In the genomic region with DNA sequence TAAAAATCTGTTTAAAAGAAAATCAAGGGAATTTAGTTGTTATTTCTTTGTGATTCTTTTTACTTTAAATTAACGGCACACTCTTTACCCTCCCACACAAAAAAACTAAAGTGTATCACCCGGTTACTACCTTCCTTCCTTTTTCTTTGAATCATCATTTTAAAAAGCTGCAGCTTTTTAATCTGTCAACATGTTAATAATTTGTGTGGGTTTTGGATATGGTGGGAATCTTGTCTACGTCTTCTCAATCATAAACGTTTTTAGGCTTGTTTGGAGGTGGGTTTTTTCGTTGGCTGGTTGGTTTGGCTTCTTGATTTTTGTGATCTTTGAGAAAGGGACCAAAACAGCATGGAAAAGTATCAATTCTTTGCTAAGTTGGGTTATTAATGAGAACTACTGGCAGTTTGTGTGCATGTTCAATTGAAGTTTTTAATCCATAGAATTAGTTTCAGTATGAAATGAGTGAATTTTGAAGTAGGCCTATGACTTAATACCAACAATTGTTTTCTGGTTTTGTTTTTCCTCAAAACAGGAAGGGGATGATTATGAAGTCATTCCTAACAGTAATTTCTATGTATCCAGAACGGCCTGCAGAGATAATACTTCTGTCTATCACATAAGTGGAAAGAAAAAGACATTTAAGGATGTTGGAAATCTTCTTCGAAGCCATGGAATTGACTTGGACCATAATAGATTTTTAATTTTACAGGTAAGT, we compare ENCODE assay signal across 9 cellular contexts. TPM values are rescaled to one million over a fixed set of nuclear protein-coding genes. Genes with fewer than 3 reads are reported as not detected.
DNase-seq lines count a peak whose midpoint lies in the region; ATAC-seq and TF ChIP-seq lines count a peak whose summit lies in the region.
"Had no signal": no experiment of that assay in that cellular context is flagged by ENCODE, and none has a peak within 500 bp of the region (broad histone marks: within the 10 kb centered on the region; RNA-seq: fewer than 3 reads in every experiment).

No MANE protein-coding gene starts in this region.

- H3K4me1 Mint-ChIP-seq in activated naive CD8-positive, alpha-beta T cell treated with anti-CD3 and anti-CD28 coated beads, Interleukin-2, amount 10 ng/mL, durations not matched to agents 7 days and 5 days, result peaks cover 27% of the 10 kb centered on the region

- peaks cover 0 to 2% of the 10 kb centered on the region in 2 donors for H3K36me3 ChIP-seq in body of pancreas (replicated peaks in 1 of 2; ENCODE audit: insufficient read depth in 1 of 2, low read depth in 2 of 2)

- no peaks in the 10 kb centered on the region for H3K27me3 Mint-ChIP-seq in activated naive CD8-positive, alpha-beta T cell treated with anti-CD3 and anti-CD28 coated beads, Interleukin-2, amount 10 ng/mL, durations not matched to agents 7 days and 5 days

- no peak for DNase-seq in AG04450 (ENCODE audit: low read depth, low spot score)
- DNase-seq in HFF-Myc (ENCODE audit: extremely low read depth, low read depth), result no peak
- DNase-seq in activated naive CD8-positive, alpha-beta T cell treated with anti-CD3 and anti-CD28 coated beads, Interleukin-2, amount 10 ng/mL, durations not matched to agents 7 days and 5 days, result no peak
- peak; percentile 61 to 64 for DNase-seq in lung microvascular endothelial cell (ENCODE audit: low read depth in 2 of 2)
- DNase-seq in body of pancreas, result no peak
- DNase-seq in NCI-H2227 (lab: John Stamatoyannopoulos, UW; ENCODE audit: unreplicated experiment), result no peak
- DNase-seq in Right ventricle myocardium inferior (ENCODE audit: missing footprints), result no peak
- DNase-seq: caudate nucleus had no signal

- H3K9me3 Mint-ChIP-seq in activated naive CD8-positive, alpha-beta T cell treated with anti-CD3 and anti-CD28 coated beads, Interleukin-2, amount 10 ng/mL, durations not matched to agents 7 days and 5 days, result no peaks in the 10 kb centered on the region

- H3K27ac Mint-ChIP-seq in activated naive CD8-positive, alpha-beta T cell treated with anti-CD3 and anti-CD28 coated beads, Interleukin-2, amount 10 ng/mL, durations not matched to agents 7 days and 5 days, result peak overlapping the region; percentile 75

- peaks cover 50% of the 10 kb centered on the region for H3K36me3 Mint-ChIP-seq in activated naive CD8-positive, alpha-beta T cell treated with anti-CD3 and anti-CD28 coated beads, Interleukin-2, amount 10 ng/mL, durations not matched to agents 7 days and 5 days

- no peaks in the 10 kb centered on the region for H3K27me3 ChIP-seq in AG04450 (ENCODE audit: control insufficient read depth, insufficient read depth, low read length)
- H3K27me3 ChIP-seq in body of pancreas, result no peaks in the 10 kb centered on the region

- H3K4me1 ChIP-seq in body of pancreas, result peaks cover 8% of the 10 kb centered on the region

- CTCF ChIA-PET in AG04450 (lab: Charles Lee), result interaction anchor here (1.1 to 2.3 kb wide), 3 partner anchors 9 to 241 kb away, joined by 3 to 20 read pairs (median 4); no protein-coding TSS in a partner anchor

- POLR2A ChIA-PET in AG04450 (lab: Yijun Ruan, JAX), result no interaction called here
- POLR2A ChIA-PET in activated naive CD8-positive, alpha-beta T cell treated with anti-CD3 and anti-CD28 coated beads, Interleukin-2, amount 10 ng/mL, durations not matched to agents 7 days and 5 days (lab: Charles Lee), result interaction anchor here (2.9 kb wide), 1 partner anchor 45 kb away, joined by 39 read pairs; a partner anchor contains a TSS

- no peak for TF ChIP-seq CTCF in AG04450 (IDR thresholded peaks at IDR 0.05; ENCODE audit: low read depth, low read length)
- TF ChIP-seq CTCF in HFF-Myc (IDR thresholded peaks at IDR 0.05; ENCODE audit: low read depth, low read length, missing control alignments), result no peak
- TF ChIP-seq CTCF in body of pancreas (IDR thresholded peaks at IDR 0.05), result no peak

- 60 to 72% methylated on average over 7 of the region's 7 CpGs for WGBS in body of pancreas, 2 donors

- H3K27ac ChIP-seq in AG04450 (ENCODE audit: low read depth, low read length) (no peak overlapping the region), body of pancreas (no peak overlapping the region)

- TF ChIP-seq POLR2A in body of pancreas (IDR thresholded peaks at IDR 0.05), result no peak

- ATAC-seq in activated naive CD8-positive, alpha-beta T cell treated with anti-CD3 and anti-CD28 coated beads, Interleukin-2, amount 10 ng/mL, durations not matched to agents 7 days and 5 days (ENCODE audit: low read depth), result no peak
- ATAC-seq in body of pancreas (no peak), HG03439 (IDR thresholded peaks at IDR 0.05; ENCODE audit: unreplicated experiment) (no peak), Right ventricle myocardium inferior (no peak)

- H3K4me3 Mint-ChIP-seq in activated naive CD8-positive, alpha-beta T cell treated with anti-CD3 and anti-CD28 coated beads, Interleukin-2, amount 10 ng/mL, durations not matched to agents 7 days and 5 days, result peak overlapping the region; percentile 92

- peak overlapping the region; percentile 20; the same call in 1 of the 2 replicates for H3K4me3 ChIP-seq in AG04450 (ENCODE audit: low read depth, low read length)
- peak overlapping the region; percentile 94 for H3K4me3 ChIP-seq in HFF-Myc (replicated peaks; ENCODE audit: low read depth, low read length)
- no peak overlapping the region for H3K4me3 ChIP-seq in body of pancreas

- intact Hi-C loops in body of pancreas (cut with DNase I), result no loop called here
- intact Hi-C loops in Right ventricle myocardium inferior (cut with DNase I), result no loop called here

- no peaks in the 10 kb centered on the region for H3K9me3 ChIP-seq in AG04450 (ENCODE audit: control insufficient read depth, insufficient read depth, low read length)
- no peaks in the 10 kb centered on the region for H3K9me3 ChIP-seq in body of pancreas

RNA-seq across cellular contexts. Expression of a gene that starts 4.5 kb away (rescaled TPM):
- 23.5 and 42.0 TPM in 2 replicates for polyA plus RNA-seq in AG04450 (2011; rRNA removed)
- polyA minus RNA-seq in AG04450 (2011; rRNA and poly(A)+ RNA removed), result 8.6 and 20.0 TPM in 2 replicates
- 100 to 1,000 TPM; 187 to 189 TPM for total RNA-seq in activated naive CD8-positive, alpha-beta T cell treated with anti-CD3 and anti-CD28 coated beads, Interleukin-2, amount 10 ng/mL, durations not matched to agents 7 days and 5 days
- total RNA-seq in lung microvascular endothelial cell (26.8 and 36.4 TPM in 2 replicates), body of pancreas (10 to 100 TPM; 12.5 to 35.6 TPM), Right ventricle myocardium inferior (20.1 TPM)

RNA-seq across cellular contexts. Expression of a gene that starts 4.9 kb away (rescaled TPM):
- 29.2 and 43.5 TPM in 2 replicates for polyA plus RNA-seq in AG04450 (2011; rRNA removed)
- 10.7 and 25.1 TPM in 2 replicates for polyA minus RNA-seq in AG04450 (2011; rRNA and poly(A)+ RNA removed)
- 10 to 100 TPM; 27.9 to 29.2 TPM for total RNA-seq in activated naive CD8-positive, alpha-beta T cell treated with anti-CD3 and anti-CD28 coated beads, Interleukin-2, amount 10 ng/mL, durations not matched to agents 7 days and 5 days
- total RNA-seq in lung microvascular endothelial cell, result 13.9 and 15.7 TPM in 2 replicates
- total RNA-seq in body of pancreas, result 10 to 100 TPM; 15.5 to 31.6 TPM
- 8.9 TPM for total RNA-seq in Right ventricle myocardium inferior

RNA-seq across cellular contexts. Expression of a gene that starts 45.6 kb away (rescaled TPM):
- polyA plus RNA-seq in AG04450 (2011; rRNA removed), result 10.9 and 15.3 TPM in 2 replicates
- polyA minus RNA-seq in AG04450 (2011; rRNA and poly(A)+ RNA removed), result 14.6 and 22.7 TPM in 2 replicates
- 10 to 100 TPM; 40.7 to 43.5 TPM for total RNA-seq in activated naive CD8-positive, alpha-beta T cell treated with anti-CD3 and anti-CD28 coated beads, Interleukin-2, amount 10 ng/mL, durations not matched to agents 7 days and 5 days
- total RNA-seq in lung microvascular endothelial cell, result 9.9 and 13.1 TPM in 2 replicates
- total RNA-seq in body of pancreas, result 1 to 10 TPM in 1 of 2 donors, under 1 TPM in 1; 0.99 to 2.1 TPM
- total RNA-seq in Right ventricle myocardium inferior, result 0.73 TPM

Comparison
In these comparisons a context has a peak if more than half of its experiments do, and no peak if none do; other contexts are left out.
1. DNase-seq: peak in lung microvascular endothelial cell (2 of 2); none in AG04450 (single experiment), HFF-Myc (single experiment), activated naive CD8-positive, alpha-beta T cell treated with anti-CD3 and anti-CD28 coated beads, Interleukin-2, amount 10 ng/mL, durations not matched to agents 7 days and 5 days (single experiment), body of pancreas (0 of 4), NCI-H2227 (single experiment) and Right ventricle myocardium inferior (single experiment).
2. H3K4me3 ChIP-seq: peak in AG04450 (single experiment) and HFF-Myc (single experiment); none in body of pancreas (0 of 2).